ENCODE assay signal across 1 cellular context in the genomic region with DNA sequence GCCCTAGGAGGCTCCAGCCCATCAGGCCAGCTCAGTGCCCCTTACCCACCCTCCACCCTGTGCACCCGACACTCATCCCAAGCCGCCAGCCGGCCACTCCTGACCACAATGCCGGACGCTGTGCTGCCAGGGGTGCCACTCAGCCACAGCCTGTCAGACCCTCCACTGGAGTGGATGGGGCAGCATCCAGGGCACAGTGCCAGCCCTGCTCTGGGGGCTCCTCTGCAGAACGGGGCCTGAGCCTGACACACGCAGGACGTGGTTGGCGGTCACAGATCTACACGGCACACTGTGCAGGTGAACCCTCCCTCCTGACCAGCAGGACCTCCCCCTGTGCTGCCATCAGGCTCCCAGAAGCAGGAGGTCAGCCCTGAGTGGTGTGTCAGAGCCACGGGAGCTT.
TF ChIP-seq lines count a peak whose summit lies in the region.

No MANE protein-coding gene starts in this region.

TF ChIP-seq in GM23338, 12 proteins besides CTCF, POLR2A, EP300 and RAD21 (continued from another document):
- TF ChIP-seq, protein P1, sequence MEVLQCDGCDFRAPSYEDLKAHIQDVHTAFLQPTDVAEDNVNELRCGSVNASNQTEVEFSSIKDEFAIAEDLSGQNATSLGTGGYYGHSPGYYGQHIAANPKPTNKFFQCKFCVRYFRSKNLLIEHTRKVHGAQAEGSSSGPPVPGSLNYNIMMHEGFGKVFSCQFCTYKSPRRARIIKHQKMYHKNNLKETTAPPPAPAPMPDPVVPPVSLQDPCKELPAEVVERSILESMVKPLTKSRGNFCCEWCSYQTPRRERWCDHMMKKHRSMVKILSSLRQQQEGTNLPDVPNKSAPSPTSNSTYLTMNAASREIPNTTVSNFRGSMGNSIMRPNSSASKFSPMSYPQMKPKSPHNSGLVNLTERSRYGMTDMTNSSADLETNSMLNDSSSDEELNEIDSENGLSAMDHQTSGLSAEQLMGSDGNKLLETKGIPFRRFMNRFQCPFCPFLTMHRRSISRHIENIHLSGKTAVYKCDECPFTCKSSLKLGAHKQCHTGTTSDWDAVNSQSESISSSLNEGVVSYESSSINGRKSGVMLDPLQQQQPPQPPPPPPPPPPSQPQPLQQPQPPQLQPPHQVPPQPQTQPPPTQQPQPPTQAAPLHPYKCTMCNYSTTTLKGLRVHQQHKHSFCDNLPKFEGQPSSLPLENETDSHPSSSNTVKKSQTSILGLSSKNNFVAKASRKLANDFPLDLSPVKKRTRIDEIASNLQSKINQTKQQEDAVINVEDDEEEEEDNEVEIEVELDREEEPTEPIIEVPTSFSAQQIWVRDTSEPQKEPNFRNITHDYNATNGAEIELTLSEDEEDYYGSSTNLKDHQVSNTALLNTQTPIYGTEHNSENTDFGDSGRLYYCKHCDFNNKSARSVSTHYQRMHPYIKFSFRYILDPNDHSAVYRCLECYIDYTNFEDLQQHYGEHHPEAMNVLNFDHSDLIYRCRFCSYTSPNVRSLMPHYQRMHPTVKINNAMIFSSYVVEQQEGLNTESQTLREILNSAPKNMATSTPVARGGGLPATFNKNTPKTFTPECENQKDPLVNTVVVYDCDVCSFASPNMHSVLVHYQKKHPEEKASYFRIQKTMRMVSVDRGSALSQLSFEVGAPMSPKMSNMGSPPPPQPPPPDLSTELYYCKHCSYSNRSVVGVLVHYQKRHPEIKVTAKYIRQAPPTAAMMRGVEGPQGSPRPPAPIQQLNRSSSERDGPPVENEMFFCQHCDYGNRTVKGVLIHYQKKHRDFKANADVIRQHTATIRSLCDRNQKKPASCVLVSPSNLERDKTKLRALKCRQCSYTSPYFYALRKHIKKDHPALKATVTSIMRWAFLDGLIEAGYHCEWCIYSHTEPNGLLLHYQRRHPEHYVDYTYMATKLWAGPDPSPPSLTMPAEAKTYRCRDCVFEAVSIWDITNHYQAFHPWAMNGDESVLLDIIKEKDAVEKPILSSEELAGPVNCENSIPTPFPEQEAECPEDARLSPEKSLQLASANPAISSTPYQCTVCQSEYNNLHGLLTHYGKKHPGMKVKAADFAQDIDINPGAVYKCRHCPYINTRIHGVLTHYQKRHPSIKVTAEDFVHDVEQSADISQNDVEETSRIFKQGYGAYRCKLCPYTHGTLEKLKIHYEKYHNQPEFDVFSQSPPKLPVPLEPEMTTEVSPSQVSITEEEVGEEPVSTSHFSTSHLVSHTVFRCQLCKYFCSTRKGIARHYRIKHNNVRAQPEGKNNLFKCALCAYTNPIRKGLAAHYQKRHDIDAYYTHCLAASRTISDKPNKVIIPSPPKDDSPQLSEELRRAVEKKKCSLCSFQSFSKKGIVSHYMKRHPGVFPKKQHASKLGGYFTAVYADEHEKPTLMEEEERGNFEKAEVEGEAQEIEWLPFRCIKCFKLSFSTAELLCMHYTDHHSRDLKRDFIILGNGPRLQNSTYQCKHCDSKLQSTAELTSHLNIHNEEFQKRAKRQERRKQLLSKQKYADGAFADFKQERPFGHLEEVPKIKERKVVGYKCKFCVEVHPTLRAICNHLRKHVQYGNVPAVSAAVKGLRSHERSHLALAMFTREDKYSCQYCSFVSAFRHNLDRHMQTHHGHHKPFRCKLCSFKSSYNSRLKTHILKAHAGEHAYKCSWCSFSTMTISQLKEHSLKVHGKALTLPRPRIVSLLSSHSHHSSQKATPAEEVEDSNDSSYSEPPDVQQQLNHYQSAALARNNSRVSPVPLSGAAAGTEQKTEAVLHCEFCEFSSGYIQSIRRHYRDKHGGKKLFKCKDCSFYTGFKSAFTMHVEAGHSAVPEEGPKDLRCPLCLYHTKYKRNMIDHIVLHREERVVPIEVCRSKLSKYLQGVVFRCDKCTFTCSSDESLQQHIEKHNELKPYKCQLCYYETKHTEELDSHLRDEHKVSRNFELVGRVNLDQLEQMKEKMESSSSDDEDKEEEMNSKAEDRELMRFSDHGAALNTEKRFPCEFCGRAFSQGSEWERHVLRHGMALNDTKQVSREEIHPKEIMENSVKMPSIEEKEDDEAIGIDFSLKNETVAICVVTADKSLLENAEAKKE (CRISPR knock-in tag; IDR thresholded peaks at IDR 0.05), result no peak
- TF ChIP-seq ZNF114 (CRISPR knock-in tag; IDR thresholded peaks at IDR 0.05), result no peak
- TF ChIP-seq EZH2 (IDR thresholded peaks at IDR 0.05; ENCODE audit: low read depth, unreplicated experiment), result no peak
TF ChIP-seq in GM23338: peak in this region for 0.
